In genomic region chr6:133888931-133889556, GRCh38 we compare ENCODE assay signal across 11 cellular contexts. TPM values are rescaled to one million over a fixed set of nuclear protein-coding genes. Genes with fewer than 3 reads are reported as not detected.
A peak's percentile ranks its signal among the peaks of the same experiment; 100 is the strongest.
DNase-seq lines count a peak whose midpoint lies in the region; ATAC-seq and TF ChIP-seq lines count a peak whose summit lies in the region.
"Had no signal": no experiment of that assay in that cellular context is flagged by ENCODE, and none has a peak within 500 bp of the region (broad histone marks: within the 10 kb centered on the region; RNA-seq: fewer than 3 reads in every experiment).

TSS of gene TCF21 (plus strand) at chr6:133889113. CDS start at chr6:133889398, 285 bp downstream.

- TF ChIP-seq EP300 in esophagus muscularis mucosa (IDR thresholded peaks at IDR 0.05) = no peak

- WGBS in esophagus muscularis mucosa = 8% methylated on average over 21 of the region's 22 CpGs
- 3% methylated on average over 22 of the region's 22 CpGs for WGBS in urinary bladder

- peaks cover 92% of the 10 kb centered on the region for H3K27me3 Mint-ChIP-seq in activated T-cell treated with anti-CD3 and anti-CD28 coated beads, Interleukin-2, amount 50 U/mL, for 24 hours

- no peaks in the 10 kb centered on the region for H3K9me3 Mint-ChIP-seq in activated T-cell treated with anti-CD3 and anti-CD28 coated beads, Interleukin-2, amount 50 U/mL, for 24 hours

- no peaks in the 10 kb centered on the region for H3K36me3 ChIP-seq in esophagus muscularis mucosa
- no peaks in the 10 kb centered on the region for H3K36me3 ChIP-seq in mucosa of descending colon (ENCODE audit: low read depth)
- H3K36me3 ChIP-seq in urinary bladder (ENCODE audit: insufficient read depth) = no peaks in the 10 kb centered on the region

- TF ChIP-seq CTCF in esophagus muscularis mucosa (IDR thresholded peaks at IDR 0.05) (no peak), mucosa of descending colon (IDR thresholded peaks at IDR 0.05) (no peak)

- intact Hi-C loops in esophagus muscularis mucosa (cut with DNase I) (loop anchor here (10.0 kb wide), 1 partner anchor 114 kb away; no protein-coding TSS in a partner anchor), mucosa of descending colon (cut with DNase I, micrococcal nuclease) (no loop called here)

- ATAC-seq in mucosa of descending colon (peak; percentile 67), GM19324 (IDR thresholded peaks at IDR 0.05; ENCODE audit: low FRiP score, unreplicated experiment) (no peak), HG02610 (IDR thresholded peaks at IDR 0.05; ENCODE audit: unreplicated experiment) (no peak)

- H3K27ac Mint-ChIP-seq in activated T-cell treated with anti-CD3 and anti-CD28 coated beads, Interleukin-2, amount 50 U/mL, for 24 hours = no peak within 1 kb of the TSS

- H3K4me1 ChIP-seq in esophagus muscularis mucosa = peaks cover 20 to 72% (median 57%) of the 10 kb centered on the region in 4 donors
- peaks cover 9% of the 10 kb centered on the region for H3K4me1 ChIP-seq in mucosa of descending colon (ENCODE audit: low read depth)
- no peaks in the 10 kb centered on the region for H3K4me1 ChIP-seq in urinary bladder (ENCODE audit: insufficient read depth)

- peak within 1 kb of the TSS; percentile 56 to 89 (median 69) for H3K4me3 ChIP-seq in esophagus muscularis mucosa
- peak within 1 kb of the TSS; percentile 25 for H3K4me3 ChIP-seq in mucosa of descending colon
- H3K4me3 ChIP-seq in urinary bladder (ENCODE audit: low read depth, low read length) = peak within 1 kb of the TSS; percentile 66

- no peaks in the 10 kb centered on the region for H3K9me3 ChIP-seq in esophagus muscularis mucosa
- no peaks in the 10 kb centered on the region for H3K9me3 ChIP-seq in mucosa of descending colon

- H3K27ac ChIP-seq in esophagus muscularis mucosa (replicated peaks in 1 of 4) (peak within 1 kb of the TSS; percentile 87 to 96 (median 89)), urinary bladder (ENCODE audit: low read depth) (peak within 1 kb of the TSS; percentile 86)
- H3K27ac ChIP-seq: KMS-11 had no signal

- TF ChIP-seq POLR2A in esophagus muscularis mucosa (IDR thresholded peaks at IDR 0.05; ENCODE audit: low read depth) = peak; percentile 54

- H3K27me3 ChIP-seq in esophagus muscularis mucosa = peaks cover 0 to 49% (median 12%) of the 10 kb centered on the region in 4 donors

- H3K36me3 Mint-ChIP-seq in activated T-cell treated with anti-CD3 and anti-CD28 coated beads, Interleukin-2, amount 50 U/mL, for 24 hours (ENCODE audit: low read depth) = no peaks in the 10 kb centered on the region

- peak within 1 kb of the TSS; percentile 38 for H3K4me3 Mint-ChIP-seq in activated T-cell treated with anti-CD3 and anti-CD28 coated beads, Interleukin-2, amount 50 U/mL, for 24 hours

- peaks cover 44% of the 10 kb centered on the region for H3K4me1 Mint-ChIP-seq in activated T-cell treated with anti-CD3 and anti-CD28 coated beads, Interleukin-2, amount 50 U/mL, for 24 hours (ENCODE audit: low read depth)

- no peak for DNase-seq in activated T-cell treated with anti-CD3 and anti-CD28 coated beads, Interleukin-2, amount 50 U/mL, for 24 hours
- no peak for DNase-seq in activated T-cell treated with anti-CD3 and anti-CD28 coated beads, Interleukin-2, amount 50 U/mL, for 1 hour
- DNase-seq in esophagus muscularis mucosa (ENCODE audit: extremely low spot score) = no peak
- peak; percentile 29 to 48 (median 47) for DNase-seq in mucosa of descending colon
- no peak for DNase-seq in T-helper 9 cell

RNA-seq across cellular contexts. Expression of gene TCF21, which starts in this region (rescaled TPM):
- total RNA-seq in esophagus muscularis mucosa (10 to 100 TPM; 22.2 to 44.5 (median 30.8) TPM), mucosa of descending colon (10 to 100 TPM in 1 of 3 donors, 1 to 10 TPM in 2; 1.9 to 14.3 (median 9.6) TPM), urinary bladder (25.3 TPM)
- polyA plus RNA-seq in urinary bladder = 25.6 TPM
- total RNA-seq: endothelial cell of umbilical vein; T-helper 1 cell treated with Interleukin-12 subunit alpha and Interleukin-12 subunit beta and Interleukin-4 antibody, amounts not matched to agents 30 ng/mL and 1 ng/mL, for 36 hours had no signal
- polyA plus RNA-seq: endothelial cell of umbilical vein had no signal

Comparison
In these comparisons a context has a peak if more than half of its experiments do, and no peak if none do; other contexts are left out.
1. DNase-seq: peak in mucosa of descending colon (3 of 3); none in activated T-cell treated with anti-CD3 and anti-CD28 coated beads, Interleukin-2, amount 50 U/mL, for 24 hours (single experiment), activated T-cell treated with anti-CD3 and anti-CD28 coated beads, Interleukin-2, amount 50 U/mL, for 1 hour (single experiment), esophagus muscularis mucosa (single experiment) and T-helper 9 cell (single experiment).
2. Peak in every context shown above with its lines, with median percentiles within 50 percentile points of each other: H3K4me3 ChIP-seq.